ENCODE assay signal across 8 cellular contexts in genomic region chr21:43864806-43865470, GRCh38. TPM values are rescaled to one million over a fixed set of nuclear protein-coding genes. Genes with fewer than 3 reads are reported as not detected.
DNase-seq lines count a peak whose midpoint lies in the region; ATAC-seq and TF ChIP-seq lines count a peak whose summit lies in the region.

A gene with protein sequence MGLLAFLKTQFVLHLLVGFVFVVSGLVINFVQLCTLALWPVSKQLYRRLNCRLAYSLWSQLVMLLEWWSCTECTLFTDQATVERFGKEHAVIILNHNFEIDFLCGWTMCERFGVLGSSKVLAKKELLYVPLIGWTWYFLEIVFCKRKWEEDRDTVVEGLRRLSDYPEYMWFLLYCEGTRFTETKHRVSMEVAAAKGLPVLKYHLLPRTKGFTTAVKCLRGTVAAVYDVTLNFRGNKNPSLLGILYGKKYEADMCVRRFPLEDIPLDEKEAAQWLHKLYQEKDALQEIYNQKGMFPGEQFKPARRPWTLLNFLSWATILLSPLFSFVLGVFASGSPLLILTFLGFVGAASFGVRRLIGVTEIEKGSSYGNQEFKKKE (plus strand): TSS chr21:43865223. CDS start chr21:43959682, 94,459 bp downstream.

- DNase-seq in NCI-H748 (lab: John Stamatoyannopoulos, UW; ENCODE audit: unreplicated experiment) (peak; percentile 40), NCI-H748 treated with DMSO at 0.1 percent for 48 hours (lab: John Stamatoyannopoulos, UW) (no peak), NT2/D1 (ENCODE audit: low read depth, low spot score) (no peak), heart right ventricle (peak in 1 of 2 donors; percentile 45), prostate gland (ENCODE audit: low spot score) (no peak)
- DNase-seq in activated naive CD4-positive, alpha-beta T cell treated with anti-CD3 and anti-CD28 coated beads, Interleukin-2, amount 50 U/mL, for 72 hours (ENCODE audit: low spot score in 2 of 2) = peak; percentile 37 to 54

- ATAC-seq in activated naive CD4-positive, alpha-beta T cell treated with anti-CD3 and anti-CD28 coated beads, Interleukin-2, amount 50 U/mL, for 72 hours = peak; percentile 19 to 34
- ATAC-seq in heart right ventricle = peak in 3 of 8 donors; percentile 15 to 57 (median 27)
- ATAC-seq in GM21515 (IDR thresholded peaks at IDR 0.05; ENCODE audit: unreplicated experiment) = no peak
- no peak for ATAC-seq in GM19351 (IDR thresholded peaks at IDR 0.05; ENCODE audit: unreplicated experiment)

- H3K27me3 ChIP-seq in NT2/D1 (ENCODE audit: insufficient read depth, insufficient read length) = peaks cover 40% of the 10 kb centered on the region
- H3K27me3 ChIP-seq in heart right ventricle = no peaks in the 10 kb centered on the region
- H3K27me3 ChIP-seq in prostate gland (replicated peaks; ENCODE audit: insufficient read depth) = no peaks in the 10 kb centered on the region

- H3K4me1 ChIP-seq in NT2/D1 (ENCODE audit: insufficient read depth, insufficient read length) (peaks cover under 1% of the 10 kb centered on the region), heart right ventricle (peaks cover 12 to 62% (median 49%) of the 10 kb centered on the region in 9 donors), prostate gland (replicated peaks) (peaks cover 11% of the 10 kb centered on the region)

- WGBS in heart right ventricle, 2 donors = 1 to 3% methylated on average over 8 to 101 of the region's 109 CpGs
- 0% methylated on average over 48 of the region's 109 CpGs for WGBS in prostate gland

- H3K9ac ChIP-seq in NT2/D1 (ENCODE audit: insufficient read length, low read depth) = peak within 1 kb of the TSS; percentile 73

- TF ChIP-seq POLR2A in prostate gland (IDR thresholded peaks at IDR 0.05) = no peak

- H3K27ac ChIP-seq in heart right ventricle = peak within 1 kb of the TSS; percentile 76 to 97 (median 94)
- H3K27ac ChIP-seq in prostate gland = peak within 1 kb of the TSS; percentile 92 to 94

- intact Hi-C loops in heart right ventricle (cut with DNase I) (loop anchor here (5.0 to 10.0 kb wide), 9 partner anchors 37 to 140 kb away; no protein-coding TSS in a partner anchor), prostate gland (cut with DNase I) (no loop called here)

- TF ChIP-seq CTCF in heart right ventricle (IDR thresholded peaks at IDR 0.05) (no peak), prostate gland (IDR thresholded peaks at IDR 0.05) (no peak)

- peak within 1 kb of the TSS; percentile 56 to 95 for H3K27ac Mint-ChIP-seq in activated naive CD4-positive, alpha-beta T cell treated with anti-CD3 and anti-CD28 coated beads, Interleukin-2, amount 50 U/mL, for 72 hours

- no peaks in the 10 kb centered on the region for H3K9me3 ChIP-seq in NT2/D1 (ENCODE audit: insufficient read depth, low read length)
- no peaks in the 10 kb centered on the region for H3K9me3 ChIP-seq in heart right ventricle
- no peaks in the 10 kb centered on the region for H3K9me3 ChIP-seq in prostate gland

- H3K9me3 Mint-ChIP-seq in activated naive CD4-positive, alpha-beta T cell treated with anti-CD3 and anti-CD28 coated beads, Interleukin-2, amount 50 U/mL, for 72 hours = no peaks in the 10 kb centered on the region

- H3K36me3 ChIP-seq in NT2/D1 (ENCODE audit: insufficient read depth, insufficient read length, low read length) = peaks cover 7% of the 10 kb centered on the region
- H3K36me3 ChIP-seq in heart right ventricle = peaks cover 0 to 17% (median 0%) of the 10 kb centered on the region in 9 donors
- H3K36me3 ChIP-seq in prostate gland = no peaks in the 10 kb centered on the region

- H3K36me3 Mint-ChIP-seq in activated naive CD4-positive, alpha-beta T cell treated with anti-CD3 and anti-CD28 coated beads, Interleukin-2, amount 50 U/mL, for 72 hours = peaks cover 13 to 28% of the 10 kb centered on the region in 2 donors

- peak within 1 kb of the TSS; percentile 50 for H3K4me3 ChIP-seq in NT2/D1 (ENCODE audit: insufficient read length, low read depth)
- H3K4me3 ChIP-seq in heart right ventricle = peak within 1 kb of the TSS; percentile 63 to 94 (median 85)
- H3K4me3 ChIP-seq in prostate gland = peak within 1 kb of the TSS; percentile 68 to 87

RNA-seq across cellular contexts. Expression of the gene that starts here (rescaled TPM):
- total RNA-seq in activated naive CD4-positive, alpha-beta T cell treated with anti-CD3 and anti-CD28 coated beads, Interleukin-2, amount 50 U/mL, for 72 hours = 100 to 1,000 TPM in 1 of 2 donors, 10 to 100 TPM in 1; 21.2 to 109 TPM
- total RNA-seq in heart right ventricle = 100 to 1,000 TPM in 1 of 10 donors, 10 to 100 TPM in 9; 54.6 to 110 (median 66.5) TPM
- 10 to 100 TPM; 19.7 to 20.7 TPM for polyA plus RNA-seq in heart right ventricle
- total RNA-seq in prostate gland = 10 to 100 TPM; 31.3 to 53.5 TPM

Comparison
In these comparisons a context has a peak if more than half of its experiments do, and no peak if none do; other contexts are left out.
1. DNase-seq: peak in NCI-H748 (single experiment) and activated naive CD4-positive, alpha-beta T cell treated with anti-CD3 and anti-CD28 coated beads, Interleukin-2, amount 50 U/mL, for 72 hours (2 of 2); none in NCI-H748 treated with DMSO at 0.1 percent for 48 hours (single experiment), NT2/D1 (single experiment) and prostate gland (single experiment).
2. ATAC-seq: peak in activated naive CD4-positive, alpha-beta T cell treated with anti-CD3 and anti-CD28 coated beads, Interleukin-2, amount 50 U/mL, for 72 hours (2 of 2); none in GM21515 (single experiment) and GM19351 (single experiment).
3. Peak in every context shown above with its lines, with median percentiles within 50 percentile points of each other: H3K4me3 ChIP-seq.